In genomic region chr2:145822892-145823534, GRCh38 we compare ENCODE assay signal across 1 cellular context.
TF ChIP-seq lines count a peak whose summit lies in the region.

No MANE protein-coding gene starts in this region.

TF ChIP-seq in K562, 482 proteins besides CTCF, POLR2A, EP300 and RAD21 (continued from another document):
- TF ChIP-seq ZBTB40 (IDR thresholded peaks at IDR 0.05) (0 out of 2 replicates have a peak, but pooled peaks have one; percentile 18), ZBTB40 (CRISPR knock-in tag; IDR thresholded peaks at IDR 0.05) (no peak), CREB3L1 (IDR thresholded peaks at IDR 0.05; ENCODE audit: borderline replicate concordance, low read depth) (no peak), HNRNPLL (IDR thresholded peaks at IDR 0.05; ENCODE audit: low read depth, low read length, poor library complexity, severe bottlenecking) (no peak), ZNF583 (CRISPR knock-in tag; IDR thresholded peaks at IDR 0.05) (no peak), ZNF232 (CRISPR knock-in tag; IDR thresholded peaks at IDR 0.05) (no peak)
